Comparison of ENCODE assay signal across 21 cellular contexts in the genomic region with DNA sequence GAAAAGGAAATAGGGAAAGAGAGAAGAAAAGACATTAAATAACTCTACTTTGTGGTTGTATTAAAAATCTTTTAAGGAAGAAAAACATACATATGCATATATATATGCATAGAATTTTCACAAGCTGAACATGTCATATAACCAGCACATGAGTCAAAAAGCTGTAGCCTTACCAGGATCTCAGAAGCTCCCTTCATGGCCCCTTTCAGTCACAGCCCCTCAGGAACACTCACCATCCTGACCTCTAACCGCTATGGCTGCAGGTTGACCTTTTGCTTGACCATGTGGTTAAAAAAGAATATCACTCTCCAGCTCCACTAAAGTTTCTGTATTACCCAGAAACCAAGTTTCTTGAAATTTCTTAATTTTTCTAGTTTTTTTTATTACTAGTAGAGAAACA.
"Had no signal": no experiment of that assay in that cellular context is flagged by ENCODE, and none has a peak within 500 bp of the region (broad histone marks: within the 10 kb centered on the region; RNA-seq: fewer than 3 reads in every experiment).

No MANE protein-coding gene starts in this region.

- DNase-seq: dermis blood vessel endothelial cell; head of caudate nucleus; hippocampal formation; left colon; left ventricle myocardium superior; midbrain; nucleus accumbens; ovary; right cardiac atrium; small intestine; stimulated activated CD4-positive, alpha-beta T cell treated with anti-CD3 and anti-CD28 coated beads, Interleukin-4, amount 100 ng/mL, for 1 hour; stimulated activated CD8-positive, alpha-beta memory T cell treated with anti-CD3 and anti-CD28 coated beads, Interleukin-4, amount 100 ng/mL, for 48 hours; thyroid gland; uterus had no signal

- H3K36me3 ChIP-seq: neural progenitor cell, ovary, suprapubic skin, thyroid gland, uterus had no signal

- H3K4me2 ChIP-seq: neural progenitor cell had no signal

- H3K4me3 Mint-ChIP-seq: natural killer cell treated with Interleukin-12 subunit alpha and Interleukin-12 subunit beta and Interleukin-15 and Interleukin-18, amount 100 ng/mL, for 72 hours; neural progenitor cell; stimulated activated effector memory CD8-positive, alpha-beta T cell treated with anti-CD3 and anti-CD28 coated beads, Interleukin-12 subunit alpha, Interleukin-12 subunit beta, amount 100 ng/mL, for 72 hours; type B pancreatic cell had no signal

- H3K9ac ChIP-seq: neural progenitor cell had no signal

- ATAC-seq: left colon; left ventricle myocardium superior; natural killer cell treated with Interleukin-12 subunit alpha and Interleukin-12 subunit beta and Interleukin-15 and Interleukin-18, amount 100 ng/mL, for 72 hours; stimulated activated effector memory CD8-positive, alpha-beta T cell treated with anti-CD3 and anti-CD28 coated beads, Interleukin-12 subunit alpha, Interleukin-12 subunit beta, amount 100 ng/mL, for 72 hours had no signal

- H3K9me3 ChIP-seq: ovary, suprapubic skin, thyroid gland, uterus had no signal

- H2AFZ ChIP-seq: neural progenitor cell had no signal

- H3K27me3 Mint-ChIP-seq: natural killer cell treated with Interleukin-12 subunit alpha and Interleukin-12 subunit beta and Interleukin-15 and Interleukin-18, amount 100 ng/mL, for 72 hours; progenitor cell of endocrine pancreas; type B pancreatic cell had no signal

- H3K27ac Mint-ChIP-seq: natural killer cell treated with Interleukin-12 subunit alpha and Interleukin-12 subunit beta and Interleukin-15 and Interleukin-18, amount 100 ng/mL, for 72 hours; neural progenitor cell; progenitor cell of endocrine pancreas; stimulated activated effector memory CD8-positive, alpha-beta T cell treated with anti-CD3 and anti-CD28 coated beads, Interleukin-12 subunit alpha, Interleukin-12 subunit beta, amount 100 ng/mL, for 72 hours; type B pancreatic cell had no signal

- H3K27ac ChIP-seq: neural progenitor cell, ovary, suprapubic skin, thyroid gland, uterus had no signal

- H3K4me1 ChIP-seq: neural progenitor cell, suprapubic skin, uterus had no signal

- H3K36me3 Mint-ChIP-seq: natural killer cell treated with Interleukin-12 subunit alpha and Interleukin-12 subunit beta and Interleukin-15 and Interleukin-18, amount 100 ng/mL, for 72 hours; neural progenitor cell; stimulated activated effector memory CD8-positive, alpha-beta T cell treated with anti-CD3 and anti-CD28 coated beads, Interleukin-12 subunit alpha, Interleukin-12 subunit beta, amount 100 ng/mL, for 72 hours; type B pancreatic cell had no signal

- H3K9me3 Mint-ChIP-seq: natural killer cell treated with Interleukin-12 subunit alpha and Interleukin-12 subunit beta and Interleukin-15 and Interleukin-18, amount 100 ng/mL, for 72 hours; neural progenitor cell; stimulated activated effector memory CD8-positive, alpha-beta T cell treated with anti-CD3 and anti-CD28 coated beads, Interleukin-12 subunit alpha, Interleukin-12 subunit beta, amount 100 ng/mL, for 72 hours; type B pancreatic cell had no signal

- H3K4me3 ChIP-seq: lung, neural progenitor cell, ovary, suprapubic skin, thyroid gland, uterus had no signal

- H3K27me3 ChIP-seq: neural progenitor cell, ovary, suprapubic skin, thyroid gland, uterus had no signal

- H3K4me1 Mint-ChIP-seq: stimulated activated effector memory CD8-positive, alpha-beta T cell treated with anti-CD3 and anti-CD28 coated beads, Interleukin-12 subunit alpha, Interleukin-12 subunit beta, amount 100 ng/mL, for 72 hours had no signal
